ENCODE assay signal across 10 cellular contexts in genomic region chr19:6828698-6829633, GRCh38. TPM values are rescaled to one million over a fixed set of nuclear protein-coding genes. Genes with fewer than 3 reads are reported as not detected.
DNase-seq lines count a peak whose midpoint lies in the region; TF ChIP-seq lines count a peak whose summit lies in the region.
"Had no signal": no experiment of that assay in that cellular context is flagged by ENCODE, and none has a peak within 500 bp of the region (broad histone marks: within the 10 kb centered on the region; RNA-seq: fewer than 3 reads in every experiment).

No MANE protein-coding gene starts in this region.

- TF ChIP-seq CTCF in colonic mucosa (IDR thresholded peaks at IDR 0.05) = no peak

- no peak overlapping the region for H3K4me3 ChIP-seq in colonic mucosa

- H3K9me3 ChIP-seq in colonic mucosa = no peaks in the 10 kb centered on the region

- H3K27ac ChIP-seq in colonic mucosa = no peak overlapping the region
- H3K27ac ChIP-seq: C4-2B had no signal

- intact Hi-C loops in colonic mucosa (cut with DNase I) = no loop called here

- H3K36me3 ChIP-seq in colonic mucosa = no peaks in the 10 kb centered on the region

- no peaks in the 10 kb centered on the region for H3K4me1 ChIP-seq in colonic mucosa

- peak; percentile 79 for DNase-seq in activated CD4-positive, alpha-beta T cell treated with anti-CD3 and anti-CD28 coated beads for 48 hours
- DNase-seq in activated CD4-positive, alpha-beta T cell treated with anti-CD3 and anti-CD28 coated beads for 4 hours = no peak
- DNase-seq in SKM-1 treated with dmso at 0.1 percent for 144 hours (lab: John Stamatoyannopoulos, UW; ENCODE audit: unreplicated experiment) (peak; percentile 73), germinal center (ENCODE audit: low spot score) (peak; percentile 55), NCI-H748 (lab: John Stamatoyannopoulos, UW; ENCODE audit: unreplicated experiment) (no peak), putamen (ENCODE audit: low spot score) (no peak), colonic mucosa (no peak)
- DNase-seq in stimulated activated naive CD4-positive, alpha-beta T cell (lab: John Stamatoyannopoulos, UW) = peak in 4 of 6 experiments; percentile 10 to 35 (median 25)

- H3K9ac ChIP-seq in colonic mucosa (ENCODE audit: low read depth in 2 of 2, low read length in 2 of 2) = no peak overlapping the region

- no peaks in the 10 kb centered on the region for H3K27me3 ChIP-seq in colonic mucosa

RNA-seq across cellular contexts. Expression of gene VAV1, which starts 56.5 kb away (rescaled TPM):
- 1 to 10 TPM; 5.7 to 6.0 TPM for total RNA-seq in colonic mucosa
- total RNA-seq: fibroblast of lung had no signal

RNA-seq across cellular contexts. Expression of gene ADGRE1, which starts 58.4 kb away (rescaled TPM):
- under 1 TPM; 0.15 to 0.85 TPM for total RNA-seq in colonic mucosa

Comparison
In these comparisons a context has a peak if more than half of its experiments do, and no peak if none do; other contexts are left out.
1. DNase-seq: peak in activated CD4-positive, alpha-beta T cell treated with anti-CD3 and anti-CD28 coated beads for 48 hours (single experiment), SKM-1 treated with dmso at 0.1 percent for 144 hours (single experiment), germinal center (single experiment) and stimulated activated naive CD4-positive, alpha-beta T cell (4 of 6); none in activated CD4-positive, alpha-beta T cell treated with anti-CD3 and anti-CD28 coated beads for 4 hours (0 of 2), NCI-H748 (single experiment), putamen (single experiment) and colonic mucosa (single experiment).